In the genomic region with DNA sequence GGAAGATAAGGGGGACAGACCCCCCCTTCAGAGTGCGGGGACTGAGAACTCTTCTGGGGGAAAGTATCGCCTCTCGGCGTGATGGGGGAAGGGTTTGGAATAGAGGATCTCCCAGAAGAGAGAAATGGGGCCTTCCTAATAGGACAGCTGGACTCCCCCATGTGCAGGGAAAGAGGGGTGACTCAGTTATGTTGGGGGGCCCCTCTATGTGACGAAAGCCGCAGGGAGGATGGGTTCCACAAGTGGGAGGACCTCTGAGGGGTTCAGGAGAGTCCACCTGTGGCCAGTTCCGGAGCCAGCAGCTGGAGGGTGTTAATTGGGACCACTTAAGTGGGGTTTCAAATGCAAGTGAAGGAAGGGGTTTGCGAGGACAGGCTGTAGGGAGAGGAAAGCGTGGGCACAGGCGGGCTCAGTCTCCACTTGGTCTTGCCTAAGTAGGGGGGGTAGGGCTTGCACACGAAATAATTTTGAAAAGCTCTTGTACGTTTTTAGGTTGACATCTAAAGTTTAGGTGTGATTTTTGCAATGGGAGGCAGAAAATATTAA, we compare ENCODE assay signal across 8 cellular contexts. TPM values are rescaled to one million over a fixed set of nuclear protein-coding genes. Genes with fewer than 3 reads are reported as not detected.
DNase-seq lines count a peak whose midpoint lies in the region; ATAC-seq and TF ChIP-seq lines count a peak whose summit lies in the region.

No MANE protein-coding gene starts in this region.

- peak overlapping the region; percentile 83 to 87 (median 86) for H3K4me3 Mint-ChIP-seq in brain

- no peaks in the 10 kb centered on the region for H3K9me3 ChIP-seq in mucosa of rectum (ENCODE audit: control insufficient read depth in 2 of 2, low read length in 2 of 2)
- H3K9me3 ChIP-seq in adrenal gland (replicated peaks in 1 of 3): no peaks in the 10 kb centered on the region

- intact Hi-C loops in adrenal gland (cut with DNase I): no loop called here

- no peak for TF ChIP-seq POLR2A in adrenal gland (IDR thresholded peaks at IDR 0.05)

- H3K27me3 Mint-ChIP-seq in brain: no peaks in the 10 kb centered on the region

- no peaks in the 10 kb centered on the region for H3K27me3 ChIP-seq in HL-60 (ENCODE audit: insufficient read depth, poor library complexity, severe bottlenecking)
- no peaks in the 10 kb centered on the region for H3K27me3 ChIP-seq in mucosa of rectum (ENCODE audit: control insufficient read depth in 2 of 2, insufficient read depth in 2 of 2, low read length in 2 of 2)
- H3K27me3 ChIP-seq in adrenal gland: peaks cover under 1% of the 10 kb centered on the region

- H3K36me3 Mint-ChIP-seq in brain: peaks cover 5% of the 10 kb centered on the region

- ATAC-seq in HG03439 (IDR thresholded peaks at IDR 0.05; ENCODE audit: unreplicated experiment): no peak
- no peak for ATAC-seq in esophagus mucosa

- DNase-seq in ELF-1 (ENCODE audit: low read depth, low spot score): peak; percentile 50
- no peak for DNase-seq in HL-60 (ENCODE audit: low read depth in 1 of 2, low spot score in 1 of 2)
- no peak for DNase-seq in NCI-H1417 treated with DMSO at 0.1 percent for 48 hours (lab: John Stamatoyannopoulos, UW)
- DNase-seq in adrenal gland: no peak

- peak overlapping the region; percentile 61 to 94 (median 86) for H3K27ac Mint-ChIP-seq in brain

- TF ChIP-seq CTCF in HL-60 (IDR thresholded peaks at IDR 0.05; ENCODE audit: insufficient read depth, low read length): no peak
- TF ChIP-seq CTCF in brain (conservative IDR thresholded peaks at IDR 0.05): no peak
- no peak for TF ChIP-seq CTCF in adrenal gland (IDR thresholded peaks at IDR 0.05)

- H3K9ac ChIP-seq in mucosa of rectum (ENCODE audit: low read depth in 1 of 2, low read length in 2 of 2): peak overlapping the region; percentile 49 to 52

- WGBS in adrenal gland, 4 donors: 5 to 37% (median 19%) methylated on average over 8 to 12 of the region's 12 CpGs

- peaks cover 0 to 22% (median 0%) of the 10 kb centered on the region in 5 experiments for H3K9me3 Mint-ChIP-seq in brain

- H3K4me1 ChIP-seq in mucosa of rectum (ENCODE audit: control insufficient read depth in 2 of 2, insufficient read depth in 2 of 2, low read length in 2 of 2) (peaks cover 0 to 8% of the 10 kb centered on the region in 2 donors), adrenal gland (replicated peaks in 1 of 2) (no peaks in the 10 kb centered on the region)

- H3K27ac ChIP-seq in HL-60 (replicated peaks) (peak overlapping the region; percentile 83), mucosa of rectum (ENCODE audit: low read depth in 2 of 2, low read length in 2 of 2) (peak overlapping the region in 1 of 2 donors; percentile 82), adrenal gland (peak overlapping the region in 1 of 5 donors; percentile 95)

- H3K4me3 ChIP-seq in HL-60 (replicated peaks; ENCODE audit: insufficient read depth, low read length): peak overlapping the region; percentile 60
- H3K4me3 ChIP-seq in mucosa of rectum (ENCODE audit: low read length in 2 of 2): peak overlapping the region; percentile 66 to 81
- peak overlapping the region in 2 of 4 donors; percentile 15 to 88 for H3K4me3 ChIP-seq in adrenal gland

- H3K36me3 ChIP-seq in mucosa of rectum (ENCODE audit: control insufficient read depth in 2 of 2, insufficient read depth in 2 of 2, low read length in 2 of 2) (peaks cover 0 to 19% of the 10 kb centered on the region in 2 donors), adrenal gland (replicated peaks in 1 of 2) (no peaks in the 10 kb centered on the region)

- peaks cover 27% of the 10 kb centered on the region for H3K4me1 Mint-ChIP-seq in brain

RNA-seq across cellular contexts. Expression of a gene that starts 0.7 kb away (rescaled TPM):
- polyA plus RNA-seq in brain (ENCODE audit: insufficient read depth, low read depth, low replicate concordance): 10.1 TPM
- 6.4 TPM for total RNA-seq in esophagus mucosa
- 1 to 10 TPM; 2.6 to 4.4 (median 3.6) TPM for total RNA-seq in adrenal gland
- polyA plus RNA-seq in adrenal gland: 1 to 10 TPM; 2.6 to 3.2 (median 3.1) TPM

RNA-seq across cellular contexts. Expression of a gene that starts 13.7 kb away (rescaled TPM):
- polyA plus RNA-seq in brain (ENCODE audit: insufficient read depth, low read depth, low replicate concordance) (2.9 TPM), adrenal gland (10 to 100 TPM in 1 of 3 donors, 1 to 10 TPM in 2; 4.2 to 18.9 (median 9.1) TPM)
- total RNA-seq in esophagus mucosa (1.2 TPM), adrenal gland (10 to 100 TPM in 5 of 8 donors, 1 to 10 TPM in 3; 5.8 to 22.5 (median 13.6) TPM)
